ENCODE assay signal across 8 cellular contexts in the genomic region with DNA sequence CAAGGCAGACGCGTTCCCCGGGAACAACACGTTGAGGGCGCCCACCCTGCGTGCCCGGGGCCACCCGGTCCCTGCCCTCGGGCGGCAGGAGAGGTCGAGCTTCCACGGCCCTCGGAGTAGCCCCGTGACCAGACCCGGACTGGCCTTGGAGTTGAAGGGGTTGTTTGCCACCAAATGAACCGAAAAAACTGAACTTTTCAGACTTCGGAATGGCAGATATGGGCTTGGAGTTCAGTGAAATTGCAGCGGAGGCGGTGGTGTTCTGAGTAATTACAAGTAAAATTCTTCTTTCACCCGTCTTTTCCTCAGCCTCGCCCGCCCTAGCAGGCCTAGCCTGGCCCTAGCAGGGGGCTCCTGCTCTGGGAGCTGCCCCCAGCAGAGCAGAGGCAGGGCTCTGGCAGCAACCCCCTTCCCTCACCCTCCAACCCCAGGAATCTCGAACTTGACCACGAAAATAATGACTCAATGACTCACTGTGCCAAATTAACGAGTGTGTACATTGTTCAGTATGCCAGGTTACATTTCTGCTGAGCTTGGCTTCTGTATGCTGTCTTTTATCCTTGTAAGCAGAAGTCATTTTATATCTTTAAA. TPM values are rescaled to one million over a fixed set of nuclear protein-coding genes. Genes with fewer than 3 reads are reported as not detected.
DNase-seq lines count a peak whose midpoint lies in the region; ATAC-seq, FAIRE-seq and TF ChIP-seq lines count a peak whose summit lies in the region.

No MANE protein-coding gene starts in this region.

- DNase-seq in DMS79 (lab: John Stamatoyannopoulos, UW), result peak; percentile 21
- peak; percentile 54 for DNase-seq in LHCN-M2 (ENCODE audit: low read depth)
- peak; percentile 47 for DNase-seq in HepG2 (ENCODE audit: low spot score)
- no peak for DNase-seq in thyroid gland
- DNase-seq in KG1 (lab: John Stamatoyannopoulos, UW), result no peak
- no peak for DNase-seq in ecto neural progenitor cell (ENCODE audit: low spot score)

- H3K36me3 ChIP-seq in HepG2 (replicated peaks in 1 of 2; ENCODE audit: control insufficient read depth in 1 of 2, insufficient read depth in 2 of 2, low read length in 2 of 2), result no peaks in the 10 kb centered on the region
- H3K36me3 ChIP-seq in thyroid gland, result no peaks in the 10 kb centered on the region

- TF ChIP-seq POLR2A in HepG2 (IDR thresholded peaks at IDR 0.05; ENCODE audit: insufficient read depth in 1 of 2, low read depth in 2 of 2, low read length in 2 of 2) (no peak), thyroid gland (IDR thresholded peaks at IDR 0.05) (no peak)

- peak overlapping the region in 1 of 5 experiments; percentile 49 for H3K27ac Mint-ChIP-seq in brain

- H3K79me2 ChIP-seq in HepG2 (ENCODE audit: insufficient read depth, low read length), result no peaks in the 10 kb centered on the region

- intact Hi-C loops in HepG2 (cut with micrococcal nuclease; ENCODE audit: unreplicated experiment), result loop anchor here (10.0 kb wide), 1 partner anchor 46 kb away; no protein-coding TSS in a partner anchor
- intact Hi-C loops in thyroid gland (cut with DNase I), result no loop called here

- H3K9me3 ChIP-seq in HepG2 (ENCODE audit: low read length), result no peaks in the 10 kb centered on the region
- H3K9me3 ChIP-seq in thyroid gland, result no peaks in the 10 kb centered on the region

- no peaks in the 10 kb centered on the region for H3K36me3 Mint-ChIP-seq in brain

- POLR2A ChIA-PET in HepG2 (lab: Yijun Ruan, JAX), result no interaction called here

- peak; percentile 36 for FAIRE-seq in HepG2 (lab: Jason Lieb, UNC)

- peak overlapping the region; percentile 30 to 70 (median 69) for H3K4me3 Mint-ChIP-seq in brain

- CTCF ChIA-PET in HepG2 (lab: Yijun Ruan, JAX; ENCODE audit: low intra/inter-chr PET ratio, low total read pairs), result no interaction called here

- WGBS in HepG2 (ENCODE audit: low lambda C conversion rate), result 4% methylated on average over 11 of the region's 25 CpGs
- WGBS in thyroid gland, 2 donors, result 23 to 32% methylated on average over 14 to 20 of the region's 25 CpGs

- no peak overlapping the region for H2AFZ ChIP-seq in HepG2 (ENCODE audit: low read length)

- peaks cover 0 to 5% (median 0%) of the 10 kb centered on the region in 5 experiments for H3K9me3 Mint-ChIP-seq in brain

- peak overlapping the region; percentile 34; the same call in 1 of the 2 replicates for H3K9ac ChIP-seq in HepG2 (ENCODE audit: insufficient read depth, low read depth, low read length)

- TF ChIP-seq RAD21 in HepG2 (CRISPR knock-in tag; IDR thresholded peaks at IDR 0.05), result no peak

- H3K4me3 ChIP-seq in HepG2 (replicated peaks in 1 of 3; ENCODE audit: insufficient read depth in 1 of 3, low read depth in 2 of 3, low read length in 3 of 3), result peak overlapping the region; percentile 54 to 73 (median 66)
- peak overlapping the region; percentile 53 to 69 (median 67) for H3K4me3 ChIP-seq in thyroid gland (replicated peaks in 1 of 3)

- no TSS peak for BruUV-seq in HepG2 (replicated peaks; lab: Mats Ljungman, UMichigan)

- H3K27me3 ChIP-seq in HepG2 (ENCODE audit: control insufficient read depth in 1 of 2, insufficient read depth in 2 of 2, low read length in 2 of 2) (peaks cover 19 to 81% of the 10 kb centered on the region in 2 experiments), thyroid gland (no peaks in the 10 kb centered on the region)

- in situ Hi-C loops in HepG2 (cut with HindIII; ENCODE audit: extremely low pct_ligation_motif_present, low pct_unique_long_range_greater_than_20kb), result no loop called here

- TF ChIP-seq CTCF in brain (conservative IDR thresholded peaks at IDR 0.05) (no peak), HepG2 (CRISPR knock-in tag; IDR thresholded peaks at IDR 0.05) (no peak), thyroid gland (IDR thresholded peaks at IDR 0.05) (no peak)

- no peaks in the 10 kb centered on the region for H4K20me1 ChIP-seq in HepG2 (ENCODE audit: insufficient read depth, low read length)

- peaks cover 86% of the 10 kb centered on the region for H3K27me3 Mint-ChIP-seq in brain

- peak; percentile 43 for ATAC-seq in HepG2
- no peak for ATAC-seq in GM21367 (IDR thresholded peaks at IDR 0.05; ENCODE audit: unreplicated experiment)

- H3K4me1 ChIP-seq in HepG2 (ENCODE audit: insufficient read depth, low read length) (peaks cover 26% of the 10 kb centered on the region), thyroid gland (peaks cover 33 to 57% of the 10 kb centered on the region in 2 donors)

- H3K4me2 ChIP-seq in HepG2 (ENCODE audit: low read depth, low read length), result peak overlapping the region; percentile 92

- H3K27ac ChIP-seq in HepG2 (ENCODE audit: extremely low read length, insufficient read depth, low read length) (no peak overlapping the region), thyroid gland (peak overlapping the region; percentile 42 to 81 (median 54))

- TF ChIP-seq EP300 in HepG2 (IDR thresholded peaks at IDR 0.05; ENCODE audit: low read depth in 2 of 2, low read length in 2 of 2) (no peak), HepG2 (CRISPR knock-in tag; IDR thresholded peaks at IDR 0.05; ENCODE audit: borderline replicate concordance) (no peak)

- peaks cover 61% of the 10 kb centered on the region for H3K4me1 Mint-ChIP-seq in brain

TF ChIP-seq in HepG2, 621 proteins besides CTCF, POLR2A, EP300 and RAD21 (continues in another document):
- TF ChIP-seq KLF13 (CRISPR knock-in tag; IDR thresholded peaks at IDR 0.05) (no peak), RNF2 (conservative IDR thresholded peaks at IDR 0.05; ENCODE audit: low read depth) (no peak), SIN3A (IDR thresholded peaks at IDR 0.05; ENCODE audit: borderline replicate concordance, low read depth, low read length) (no peak), ZNF280D (CRISPR knock-in tag; IDR thresholded peaks at IDR 0.05) (no peak), NFIC (IDR thresholded peaks at IDR 0.05; ENCODE audit: low read length) (no peak), PAF1 (CRISPR knock-in tag; IDR thresholded peaks at IDR 0.05) (no peak), ZNF253 (CRISPR knock-in tag; IDR thresholded peaks at IDR 0.05; ENCODE audit: borderline replicate concordance) (no peak), KAT8 (CRISPR knock-in tag; IDR thresholded peaks at IDR 0.05) (0 out of 2 replicates have a peak, but pooled peaks have one; percentile 10), ZNF841 (CRISPR knock-in tag; IDR thresholded peaks at IDR 0.05; ENCODE audit: borderline replicate concordance) (no peak), ZNF354B (CRISPR knock-in tag; IDR thresholded peaks at IDR 0.05) (no peak), TBX2 (CRISPR knock-in tag; IDR thresholded peaks at IDR 0.05; ENCODE audit: borderline replicate concordance) (peak; percentile 22; the same call in 1 of the 2 replicates), ZNF83 (CRISPR knock-in tag; IDR thresholded peaks at IDR 0.05; ENCODE audit: borderline replicate concordance) (no peak), MIXL1 (CRISPR knock-in tag; IDR thresholded peaks at IDR 0.05) (no peak)

RNA-seq across cellular contexts. Expression of gene PAPLN, which starts 1.1 kb away (rescaled TPM):
- 0.06 and 0.63 TPM in 2 replicates for total RNA-seq in LHCN-M2 (2014; rRNA removed)
- 0.06 TPM for polyA plus RNA-seq in LHCN-M2 (2012)
- polyA plus RNA-seq in brain (ENCODE audit: insufficient read depth, low read depth, low replicate concordance), result 2.2 TPM
- total RNA-seq in HepG2 (2016; rRNA removed; fragmentation: Illumina TruSeq; extraction: Trizol), result not detected in 2 replicates
- not detected in 2 replicates for total RNA-seq in HepG2 (2016; cell fraction: cytosol; rRNA removed; fragmentation: Illumina TruSeq; extraction: Trizol; ENCODE audit: low read depth)
- total RNA-seq in HepG2 (2016; cell fraction: insoluble cytoplasmic fraction; rRNA removed; fragmentation: Illumina TruSeq; extraction: Trizol), result not detected in 2 replicates
- total RNA-seq in HepG2 (2016; cell fraction: membrane; rRNA removed; fragmentation: Illumina TruSeq; extraction: Trizol), result not detected in 2 replicates
- not detected in 2 replicates for total RNA-seq in HepG2 (2016; cell fraction: nucleus; rRNA removed; fragmentation: Illumina TruSeq; extraction: Trizol)
- polyA plus RNA-seq in HepG2 (2011; rRNA removed), result not detected in 2 replicates
- polyA plus RNA-seq in HepG2 (2011; cell fraction: cytosol; rRNA removed), result 0.01 TPM in 1 of 2 replicates, not detected in the other
- polyA plus RNA-seq in HepG2 (2011; cell fraction: nucleus; rRNA removed), result 0.05 TPM in 1 of 2 replicates, not detected in the other
- polyA plus RNA-seq in HepG2 (2012), result 0.07 and 0.28 TPM in 2 replicates
- polyA plus RNA-seq in HepG2 (2016; cell fraction: cytosol; fragmentation: Illumina TruSeq; extraction: Trizol; ENCODE audit: low read depth), result not detected in 2 replicates
- polyA plus RNA-seq in HepG2 (2016; cell fraction: insoluble cytoplasmic fraction; fragmentation: Illumina TruSeq; extraction: Trizol; ENCODE audit: low read depth), result not detected in 2 replicates
- not detected in 2 replicates for polyA plus RNA-seq in HepG2 (2016; cell fraction: membrane; fragmentation: Illumina TruSeq; extraction: Trizol; ENCODE audit: low read depth)
- polyA plus RNA-seq in HepG2 (2016; cell fraction: nucleus; fragmentation: Illumina TruSeq; extraction: Trizol; ENCODE audit: insufficient read depth, low read depth), result not detected in 2 replicates
- 4.1 TPM in 1 of 2 replicates, not detected in the other for polyA minus RNA-seq in HepG2 (2011; rRNA and poly(A)+ RNA removed; ENCODE audit: low replicate concordance)
- polyA minus RNA-seq in HepG2 (2011; cell fraction: cytosol; rRNA and poly(A)+ RNA removed), result not detected in 2 replicates
- polyA minus RNA-seq in HepG2 (2011; cell fraction: nucleus; rRNA and poly(A)+ RNA removed), result not detected in 2 replicates
- 10 to 100 TPM; 23.2 to 82.8 (median 48.4) TPM for total RNA-seq in thyroid gland

Comparison
In these comparisons a context has a peak if more than half of its experiments do, and no peak if none do; other contexts are left out.
1. DNase-seq: peak in DMS79 (single experiment), LHCN-M2 (single experiment) and HepG2 (single experiment); none in thyroid gland (0 of 2), KG1 (single experiment) and ecto neural progenitor cell (single experiment).
2. RNA of gene PAPLN, which starts 1.1 kb away (total RNA-seq): 23.2 to 82.8 TPM in thyroid gland; 0.06 to 0.63 TPM in LHCN-M2 and not detected in HepG2; every median in the first group is over 10 times any median in the second.